ENCODE assay signal across 1 cellular context in genomic region chr9:4793412-4794005, GRCh38.
TF ChIP-seq lines count a peak whose summit lies in the region.

No MANE protein-coding gene starts in this region.

TF ChIP-seq in IMR-90, 13 proteins besides CTCF, POLR2A, EP300 and RAD21:
- TF ChIP-seq BHLHE40 (IDR thresholded peaks at IDR 0.05; ENCODE audit: low read depth, low read length) (peak; percentile 63; the same call in 1 of the 2 replicates), MAZ (IDR thresholded peaks at IDR 0.05; ENCODE audit: borderline replicate concordance, low read depth, low read length) (no peak), MXI1 (IDR thresholded peaks at IDR 0.05; ENCODE audit: borderline replicate concordance, low read depth, low read length) (no peak), CHD1 (IDR thresholded peaks at IDR 0.05; ENCODE audit: low read depth, low read length) (0 out of 2 replicates have a peak, but pooled peaks have one; percentile 59), CEBPB (IDR thresholded peaks at IDR 0.05; ENCODE audit: low read depth, low read length) (no peak), SMC3 (IDR thresholded peaks at IDR 0.05; ENCODE audit: low read depth, low read length) (no peak), FOS (IDR thresholded peaks at IDR 0.05; ENCODE audit: low read depth, low read length) (no peak), RFX5 (IDR thresholded peaks at IDR 0.05; ENCODE audit: low read depth, low read length) (no peak), NFE2L2 (IDR thresholded peaks at IDR 0.05; ENCODE audit: low read depth, low read length) (no peak), MAFK (IDR thresholded peaks at IDR 0.05; ENCODE audit: low read depth, low read length) (no peak), RCOR1 (IDR thresholded peaks at IDR 0.05; ENCODE audit: insufficient replicate concordance, low read length) (no peak)
- TF ChIP-seq, protein P1, sequence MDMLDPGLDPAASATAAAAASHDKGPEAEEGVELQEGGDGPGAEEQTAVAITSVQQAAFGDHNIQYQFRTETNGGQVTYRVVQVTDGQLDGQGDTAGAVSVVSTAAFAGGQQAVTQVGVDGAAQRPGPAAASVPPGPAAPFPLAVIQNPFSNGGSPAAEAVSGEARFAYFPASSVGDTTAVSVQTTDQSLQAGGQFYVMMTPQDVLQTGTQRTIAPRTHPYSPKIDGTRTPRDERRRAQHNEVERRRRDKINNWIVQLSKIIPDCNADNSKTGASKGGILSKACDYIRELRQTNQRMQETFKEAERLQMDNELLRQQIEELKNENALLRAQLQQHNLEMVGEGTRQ (IDR thresholded peaks at IDR 0.05; ENCODE audit: low read depth, low read length), result no peak
- TF ChIP-seq, protein P2, sequence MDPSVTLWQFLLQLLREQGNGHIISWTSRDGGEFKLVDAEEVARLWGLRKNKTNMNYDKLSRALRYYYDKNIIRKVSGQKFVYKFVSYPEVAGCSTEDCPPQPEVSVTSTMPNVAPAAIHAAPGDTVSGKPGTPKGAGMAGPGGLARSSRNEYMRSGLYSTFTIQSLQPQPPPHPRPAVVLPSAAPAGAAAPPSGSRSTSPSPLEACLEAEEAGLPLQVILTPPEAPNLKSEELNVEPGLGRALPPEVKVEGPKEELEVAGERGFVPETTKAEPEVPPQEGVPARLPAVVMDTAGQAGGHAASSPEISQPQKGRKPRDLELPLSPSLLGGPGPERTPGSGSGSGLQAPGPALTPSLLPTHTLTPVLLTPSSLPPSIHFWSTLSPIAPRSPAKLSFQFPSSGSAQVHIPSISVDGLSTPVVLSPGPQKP (IDR thresholded peaks at IDR 0.05; ENCODE audit: borderline replicate concordance, low read depth, low read length), result no peak
